Comparison of ENCODE assay signal across 30 cellular contexts in the genomic region with DNA sequence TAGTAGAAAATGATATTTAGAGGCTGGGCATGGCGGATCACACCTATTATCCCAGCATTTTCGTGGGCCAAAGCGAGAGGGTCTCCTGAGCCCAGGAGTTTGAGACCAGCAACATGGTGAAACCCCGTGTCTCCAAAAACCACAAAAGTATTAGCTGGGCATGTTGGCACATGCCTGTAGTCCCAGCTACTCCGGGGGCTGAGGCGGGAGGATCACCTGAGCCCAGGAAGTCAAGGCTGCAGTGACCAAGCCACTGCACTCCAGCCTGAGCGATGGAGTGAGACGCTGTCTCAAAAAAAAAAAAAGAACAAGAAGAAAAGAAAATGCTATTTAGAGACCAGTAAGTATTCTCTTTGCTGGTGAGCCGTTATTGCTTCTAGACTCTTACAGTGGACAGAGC.
"Had no signal": no experiment of that assay in that cellular context is flagged by ENCODE, and none has a peak within 500 bp of the region (broad histone marks: within the 10 kb centered on the region; RNA-seq: fewer than 3 reads in every experiment).

No MANE protein-coding gene starts in this region.

- H3K27me3 Mint-ChIP-seq: activated T-cell treated with anti-CD3 and anti-CD28 coated beads, Interleukin-2, amount 50 U/mL, for 24 hours; dendritic cell treated with granulocyte-macrophage colony-stimulating factor and Interleukin-4, amounts not matched to agents 40 ng/mL and 50 ng/mL, for 4 days; natural killer cell treated with Interleukin-12 subunit alpha and Interleukin-12 subunit beta and Interleukin-15 and Interleukin-18, amount 100 ng/mL, for 72 hours had no signal

- H3K9me3 ChIP-seq: heart left ventricle, mucosa of descending colon, pancreas, prostate gland, sigmoid colon, testis, transverse colon had no signal

- H3K36me3 Mint-ChIP-seq: memory B cell; stimulated activated naive B cell treated with anti-CD40 and anti-IgM and Interleukin-4, amounts not matched to agents 10 μg/mL and 1 μg/mL and 100 μg/mL, for 72 hours had no signal

- H3K27me3 ChIP-seq: heart left ventricle, pancreas, sigmoid colon, testis, transverse colon had no signal

- H3K4me3 ChIP-seq: heart left ventricle, mucosa of descending colon, pancreas, prostate gland, sigmoid colon, testis, transverse colon had no signal

- H3K4me3 Mint-ChIP-seq: activated T-cell treated with anti-CD3 and anti-CD28 coated beads, Interleukin-2, amount 50 U/mL, for 24 hours; dendritic cell treated with granulocyte-macrophage colony-stimulating factor and Interleukin-4, amounts not matched to agents 40 ng/mL and 50 ng/mL, for 4 days; endodermal cell; immature natural killer cell; memory B cell; natural killer cell treated with Interleukin-12 subunit alpha and Interleukin-12 subunit beta and Interleukin-15 and Interleukin-18, amount 100 ng/mL, for 72 hours; stimulated activated naive B cell treated with anti-CD40 and anti-IgM and Interleukin-4, amounts not matched to agents 10 μg/mL and 1 μg/mL and 100 μg/mL, for 72 hours had no signal

- FAIRE-seq: pancreas, small intestine had no signal

- H3K9me3 Mint-ChIP-seq: activated T-cell treated with anti-CD3 and anti-CD28 coated beads, Interleukin-2, amount 50 U/mL, for 24 hours; dendritic cell treated with granulocyte-macrophage colony-stimulating factor and Interleukin-4, amounts not matched to agents 40 ng/mL and 50 ng/mL, for 4 days; immature natural killer cell; memory B cell; natural killer cell treated with Interleukin-12 subunit alpha and Interleukin-12 subunit beta and Interleukin-15 and Interleukin-18, amount 100 ng/mL, for 72 hours; stimulated activated naive B cell treated with anti-CD40 and anti-IgM and Interleukin-4, amounts not matched to agents 10 μg/mL and 1 μg/mL and 100 μg/mL, for 72 hours had no signal

- H3K27ac ChIP-seq: heart left ventricle, pancreas, prostate gland, sigmoid colon, testis, transverse colon, VCaP had no signal

- H3K27ac Mint-ChIP-seq: activated T-cell treated with anti-CD3 and anti-CD28 coated beads, Interleukin-2, amount 50 U/mL, for 24 hours; dendritic cell treated with granulocyte-macrophage colony-stimulating factor and Interleukin-4, amounts not matched to agents 40 ng/mL and 50 ng/mL, for 4 days; endodermal cell; memory B cell; natural killer cell treated with Interleukin-12 subunit alpha and Interleukin-12 subunit beta and Interleukin-15 and Interleukin-18, amount 100 ng/mL, for 72 hours; stimulated activated naive B cell treated with anti-CD40 and anti-IgM and Interleukin-4, amounts not matched to agents 10 μg/mL and 1 μg/mL and 100 μg/mL, for 72 hours had no signal

- H3K36me3 ChIP-seq: heart left ventricle, pancreas, prostate gland, sigmoid colon, transverse colon had no signal

- H3K4me1 Mint-ChIP-seq: endodermal cell had no signal

- DNase-seq: activated CD4-positive, alpha-beta T cell treated with anti-CD3 and anti-CD28 coated beads for 48 hours; activated CD4-positive, alpha-beta T cell treated with anti-CD3 and anti-CD28 coated beads, Interleukin-2, amount 50 U/mL, for 48 hours; activated CD8-positive, alpha-beta memory T cell treated with anti-CD3 and anti-CD28 coated beads, Interleukin-2, amount 50 U/mL, for 4 hours; activated gamma-delta T cell treated with Interleukin-2 at 50 U/mL for 16 hours; activated naive CD4-positive, alpha-beta T cell treated with anti-CD3 and anti-CD28 coated beads, Interleukin-2, amount 50 U/mL, for 16 hours; activated T-cell treated with anti-CD3 and anti-CD28 coated beads, Interleukin-2, amount 50 U/mL, for 24 hours; amygdala; central memory CD4-positive, alpha-beta T cell; endodermal cell; foreskin fibroblast; heart left ventricle; hypothalamus; immature natural killer cell; mucosa of descending colon; nucleus accumbens; pancreas; retina; sigmoid colon; small intestine; stimulated activated CD4-positive, alpha-beta T cell treated with anti-CD3 and anti-CD28 coated beads, Interleukin-2, amount 100 ng/mL, for 24 hours; stimulated activated naive B cell treated with anti-CD40 and anti-IgM and Interleukin-4, amounts not matched to agents 10 μg/mL and 1 μg/mL and 100 μg/mL, for 72 hours; testis; transverse colon had no signal

- H3K4me1 ChIP-seq: pancreas, prostate gland had no signal

- ATAC-seq: activated CD4-positive, CD25-positive, alpha-beta regulatory T cell treated with anti-CD3 and anti-CD28 coated beads, Interleukin-2, amount 50 U/mL, for 24 hours; esophagus mucosa; heart left ventricle; mucosa of descending colon; natural killer cell treated with Interleukin-12 subunit alpha and Interleukin-12 subunit beta and Interleukin-15 and Interleukin-18, amount 100 ng/mL, for 72 hours; pancreas; stimulated activated naive B cell treated with anti-CD40 and anti-IgM and Interleukin-4, amounts not matched to agents 10 μg/mL and 1 μg/mL and 100 μg/mL, for 72 hours had no signal
